In the genomic region with DNA sequence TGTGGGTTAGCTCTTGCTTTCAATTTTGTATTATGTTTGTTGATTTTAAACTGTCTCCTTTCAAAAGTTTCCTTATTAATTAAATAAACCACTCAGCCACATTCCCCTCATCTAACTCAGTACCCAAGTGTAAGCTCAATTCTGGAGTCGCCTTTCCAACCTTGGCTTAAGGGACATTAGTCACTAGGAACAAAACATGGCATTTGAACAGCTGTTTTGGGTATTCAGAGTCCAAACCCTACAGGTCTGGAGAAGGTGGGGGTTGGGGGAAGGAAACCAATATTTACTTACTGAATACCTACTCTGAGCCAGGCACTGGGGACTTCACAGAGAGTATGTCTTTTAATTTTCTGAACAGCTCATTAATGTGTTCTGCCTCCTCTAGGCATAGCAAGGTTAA, we compare ENCODE assay signal across 2 cellular contexts.
TF ChIP-seq lines count a peak whose summit lies in the region.

No MANE protein-coding gene starts in this region.

TF ChIP-seq in SK-N-SH, 30 proteins besides CTCF, POLR2A, EP300 and RAD21 (continued from another document):
- TF ChIP-seq, protein P1, sequence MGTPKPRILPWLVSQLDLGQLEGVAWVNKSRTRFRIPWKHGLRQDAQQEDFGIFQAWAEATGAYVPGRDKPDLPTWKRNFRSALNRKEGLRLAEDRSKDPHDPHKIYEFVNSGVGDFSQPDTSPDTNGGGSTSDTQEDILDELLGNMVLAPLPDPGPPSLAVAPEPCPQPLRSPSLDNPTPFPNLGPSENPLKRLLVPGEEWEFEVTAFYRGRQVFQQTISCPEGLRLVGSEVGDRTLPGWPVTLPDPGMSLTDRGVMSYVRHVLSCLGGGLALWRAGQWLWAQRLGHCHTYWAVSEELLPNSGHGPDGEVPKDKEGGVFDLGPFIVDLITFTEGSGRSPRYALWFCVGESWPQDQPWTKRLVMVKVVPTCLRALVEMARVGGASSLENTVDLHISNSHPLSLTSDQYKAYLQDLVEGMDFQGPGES (IDR thresholded peaks at IDR 0.05; ENCODE audit: low read depth, low read length) = no peak
- TF ChIP-seq MEF2A (IDR thresholded peaks at IDR 0.05; ENCODE audit: borderline replicate concordance, low read depth) (no peak), NFIC (IDR thresholded peaks at IDR 0.05; ENCODE audit: borderline replicate concordance) (no peak)

TF ChIP-seq in SK-N-SH treated with all-trans-retinoic acid at 6 μM for 48 hours, 23 proteins besides CTCF, POLR2A, EP300 and RAD21 (continued from another document):
- TF ChIP-seq, protein P2, sequence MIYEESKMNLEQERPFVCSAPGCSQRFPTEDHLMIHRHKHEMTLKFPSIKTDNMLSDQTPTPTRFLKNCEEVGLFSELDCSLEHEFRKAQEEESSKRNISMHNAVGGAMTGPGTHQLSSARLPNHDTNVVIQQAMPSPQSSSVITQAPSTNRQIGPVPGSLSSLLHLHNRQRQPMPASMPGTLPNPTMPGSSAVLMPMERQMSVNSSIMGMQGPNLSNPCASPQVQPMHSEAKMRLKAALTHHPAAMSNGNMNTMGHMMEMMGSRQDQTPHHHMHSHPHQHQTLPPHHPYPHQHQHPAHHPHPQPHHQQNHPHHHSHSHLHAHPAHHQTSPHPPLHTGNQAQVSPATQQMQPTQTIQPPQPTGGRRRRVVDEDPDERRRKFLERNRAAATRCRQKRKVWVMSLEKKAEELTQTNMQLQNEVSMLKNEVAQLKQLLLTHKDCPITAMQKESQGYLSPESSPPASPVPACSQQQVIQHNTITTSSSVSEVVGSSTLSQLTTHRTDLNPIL (CRISPR knock-in tag; IDR thresholded peaks at IDR 0.05; ENCODE audit: low read depth) = no peak
- TF ChIP-seq OSR1 (CRISPR knock-in tag; IDR thresholded peaks at IDR 0.05) = no peak
- TF ChIP-seq, protein P3, sequence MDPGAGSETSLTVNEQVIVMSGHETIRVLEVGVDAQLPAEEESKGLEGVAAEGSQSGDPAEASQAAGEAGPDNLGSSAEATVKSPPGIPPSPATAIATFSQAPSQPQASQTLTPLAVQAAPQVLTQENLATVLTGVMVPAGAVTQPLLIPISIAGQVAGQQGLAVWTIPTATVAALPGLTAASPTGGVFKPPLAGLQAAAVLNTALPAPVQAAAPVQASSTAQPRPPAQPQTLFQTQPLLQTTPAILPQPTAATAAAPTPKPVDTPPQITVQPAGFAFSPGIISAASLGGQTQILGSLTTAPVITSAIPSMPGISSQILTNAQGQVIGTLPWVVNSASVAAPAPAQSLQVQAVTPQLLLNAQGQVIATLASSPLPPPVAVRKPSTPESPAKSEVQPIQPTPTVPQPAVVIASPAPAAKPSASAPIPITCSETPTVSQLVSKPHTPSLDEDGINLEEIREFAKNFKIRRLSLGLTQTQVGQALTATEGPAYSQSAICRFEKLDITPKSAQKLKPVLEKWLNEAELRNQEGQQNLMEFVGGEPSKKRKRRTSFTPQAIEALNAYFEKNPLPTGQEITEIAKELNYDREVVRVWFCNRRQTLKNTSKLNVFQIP (CRISPR knock-in tag; IDR thresholded peaks at IDR 0.05; ENCODE audit: borderline replicate concordance, low read depth) = no peak
- TF ChIP-seq ZNF565 (CRISPR knock-in tag; conservative IDR thresholded peaks at IDR 0.05; ENCODE audit: low read depth) = no peak
- TF ChIP-seq, protein P4, sequence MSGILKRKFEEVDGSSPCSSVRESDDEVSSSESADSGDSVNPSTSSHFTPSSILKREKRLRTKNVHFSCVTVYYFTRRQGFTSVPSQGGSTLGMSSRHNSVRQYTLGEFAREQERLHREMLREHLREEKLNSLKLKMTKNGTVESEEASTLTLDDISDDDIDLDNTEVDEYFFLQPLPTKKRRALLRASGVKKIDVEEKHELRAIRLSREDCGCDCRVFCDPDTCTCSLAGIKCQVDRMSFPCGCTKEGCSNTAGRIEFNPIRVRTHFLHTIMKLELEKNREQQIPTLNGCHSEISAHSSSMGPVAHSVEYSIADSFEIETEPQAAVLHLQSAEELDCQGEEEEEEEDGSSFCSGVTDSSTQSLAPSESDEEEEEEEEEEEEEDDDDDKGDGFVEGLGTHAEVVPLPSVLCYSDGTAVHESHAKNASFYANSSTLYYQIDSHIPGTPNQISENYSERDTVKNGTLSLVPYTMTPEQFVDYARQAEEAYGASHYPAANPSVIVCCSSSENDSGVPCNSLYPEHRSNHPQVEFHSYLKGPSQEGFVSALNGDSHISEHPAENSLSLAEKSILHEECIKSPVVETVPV (CRISPR knock-in tag; IDR thresholded peaks at IDR 0.05) = no peak
- no peak for TF ChIP-seq ZC3H10 (CRISPR knock-in tag; IDR thresholded peaks at IDR 0.05)
